In genomic region chr10:77889277-77889903, GRCh38 we compare ENCODE assay signal across 10 cellular contexts. TPM values are rescaled to one million over a fixed set of nuclear protein-coding genes. Genes with fewer than 3 reads are reported as not detected.
DNase-seq lines count a peak whose midpoint lies in the region.
"Had no signal": no experiment of that assay in that cellular context is flagged by ENCODE, and none has a peak within 500 bp of the region (broad histone marks: within the 10 kb centered on the region; RNA-seq: fewer than 3 reads in every experiment).

No MANE protein-coding gene starts in this region.

- H3K36me3 ChIP-seq in H7 (replicated peaks; ENCODE audit: control insufficient read depth, insufficient read depth, low read length) = no peaks in the 10 kb centered on the region
- H3K36me3 ChIP-seq: MG63 had no signal

- H3K4me3 ChIP-seq in H7 (ENCODE audit: insufficient read depth, low read depth, low read length) = no peak overlapping the region
- H3K4me3 ChIP-seq: MG63 had no signal

- peak; percentile 67 for DNase-seq in H7
- peak; percentile 56 for DNase-seq in SK-N-DZ (ENCODE audit: low spot score)
- DNase-seq in hypothalamus (lab: John Stamatoyannopoulos, UW) = peak in 30 of 51 donors; percentile 20 to 77 (median 50)
- peak in 7 of 10 donors; percentile 39 to 94 (median 69) for DNase-seq in posterior cingulate gyrus
- DNase-seq in epidermal melanocyte (ENCODE audit: insufficient read length, low spot score) = no peak
- DNase-seq in activated T-cell treated with anti-CD3 and anti-CD28 coated beads for 4 hours = no peak
- no peak for DNase-seq in MV-4-11 (lab: John Stamatoyannopoulos, UW)
- no peak for DNase-seq in T-helper 1 cell
- DNase-seq: DND-41, MG63 had no signal

- no peaks in the 10 kb centered on the region for H3K27me3 ChIP-seq in H7 (ENCODE audit: control insufficient read depth, insufficient read depth, low read length)
- H3K27me3 ChIP-seq: MG63 had no signal

- intact Hi-C loops in posterior cingulate gyrus (cut with DNase I) = no loop called here

RNA-seq across cellular contexts. Expression of gene DLG5, which starts 37.2 kb away (rescaled TPM):
- 28.2 and 31.7 TPM in 2 replicates for total RNA-seq in H7 (2014; rRNA removed; shearing (Covaris generic))
- polyA plus RNA-seq in SK-N-DZ (2014; cell fraction: cytosol; rRNA removed) = 20.6 and 23.3 TPM in 2 replicates
- polyA plus RNA-seq in SK-N-DZ (2014; cell fraction: nucleus; rRNA removed) = 26.3 and 39.2 TPM in 2 replicates

Comparison
In these comparisons a context has a peak if more than half of its experiments do, and no peak if none do; other contexts are left out.
1. DNase-seq: peak in H7 (single experiment), SK-N-DZ (single experiment), hypothalamus (30 of 51) and posterior cingulate gyrus (7 of 10); none in epidermal melanocyte (single experiment), activated T-cell treated with anti-CD3 and anti-CD28 coated beads for 4 hours (single experiment), MV-4-11 (single experiment) and T-helper 1 cell (0 of 5).